ENCODE assay signal across 1 cellular context in the genomic region with DNA sequence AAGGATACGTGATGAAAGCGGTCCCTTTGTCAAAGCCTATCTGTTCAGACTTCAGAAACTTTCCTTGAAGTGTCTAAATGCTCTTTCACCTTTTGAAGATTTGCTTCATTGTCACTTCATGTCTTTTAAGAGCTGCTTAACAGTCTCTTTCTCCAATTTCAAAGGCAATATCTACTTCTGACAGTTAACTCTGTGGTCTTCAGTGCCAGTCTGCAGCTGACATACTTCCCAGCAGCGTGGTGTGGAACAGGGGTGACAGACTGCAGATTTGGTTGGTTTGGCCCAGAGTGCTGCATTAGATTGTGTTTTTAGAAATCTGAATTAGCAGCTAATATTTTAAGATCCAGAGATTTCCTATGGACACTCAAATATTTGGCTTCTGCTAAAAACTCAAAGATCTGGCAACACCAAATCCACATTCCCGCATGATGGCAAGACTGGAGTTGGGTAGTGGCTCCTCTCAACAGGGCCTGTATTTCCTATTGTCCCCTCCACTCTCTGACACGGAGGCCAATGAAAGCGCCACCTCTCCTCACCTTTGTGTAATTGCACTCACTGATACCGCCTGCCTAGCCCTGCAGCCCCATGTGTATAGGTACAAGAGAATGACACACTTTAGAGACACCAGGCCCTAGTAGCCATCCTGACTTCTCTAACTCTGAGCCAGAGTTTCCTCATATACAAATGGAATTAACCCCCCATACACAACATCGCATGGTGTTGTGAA.
A peak's percentile ranks its signal among the peaks of the same experiment; 100 is the strongest.
TF ChIP-seq lines count a peak whose summit lies in the region.

No MANE protein-coding gene starts in this region.

TF ChIP-seq in K562, 482 proteins besides CTCF, POLR2A, EP300 and RAD21:
- TF ChIP-seq, protein P1, sequence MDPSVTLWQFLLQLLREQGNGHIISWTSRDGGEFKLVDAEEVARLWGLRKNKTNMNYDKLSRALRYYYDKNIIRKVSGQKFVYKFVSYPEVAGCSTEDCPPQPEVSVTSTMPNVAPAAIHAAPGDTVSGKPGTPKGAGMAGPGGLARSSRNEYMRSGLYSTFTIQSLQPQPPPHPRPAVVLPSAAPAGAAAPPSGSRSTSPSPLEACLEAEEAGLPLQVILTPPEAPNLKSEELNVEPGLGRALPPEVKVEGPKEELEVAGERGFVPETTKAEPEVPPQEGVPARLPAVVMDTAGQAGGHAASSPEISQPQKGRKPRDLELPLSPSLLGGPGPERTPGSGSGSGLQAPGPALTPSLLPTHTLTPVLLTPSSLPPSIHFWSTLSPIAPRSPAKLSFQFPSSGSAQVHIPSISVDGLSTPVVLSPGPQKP (CRISPR knock-in tag; IDR thresholded peaks at IDR 0.05), result no peak
- peak; percentile 41; the same call in 1 of the 2 replicates for TF ChIP-seq CREM (IDR thresholded peaks at IDR 0.05; ENCODE audit: low read depth)
- TF ChIP-seq, protein P2, sequence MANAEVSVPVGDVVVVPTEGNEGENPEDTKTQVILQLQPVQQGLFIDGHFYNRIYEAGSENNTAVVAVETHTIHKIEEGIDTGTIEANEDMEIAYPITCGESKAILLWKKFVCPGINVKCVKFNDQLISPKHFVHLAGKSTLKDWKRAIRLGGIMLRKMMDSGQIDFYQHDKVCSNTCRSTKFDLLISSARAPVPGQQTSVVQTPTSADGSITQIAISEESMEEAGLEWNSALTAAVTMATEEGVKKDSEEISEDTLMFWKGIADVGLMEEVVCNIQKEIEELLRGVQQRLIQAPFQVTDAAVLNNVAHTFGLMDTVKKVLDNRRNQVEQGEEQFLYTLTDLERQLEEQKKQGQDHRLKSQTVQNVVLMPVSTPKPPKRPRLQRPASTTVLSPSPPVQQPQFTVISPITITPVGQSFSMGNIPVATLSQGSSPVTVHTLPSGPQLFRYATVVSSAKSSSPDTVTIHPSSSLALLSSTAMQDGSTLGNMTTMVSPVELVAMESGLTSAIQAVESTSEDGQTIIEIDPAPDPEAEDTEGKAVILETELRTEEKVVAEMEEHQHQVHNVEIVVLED (CRISPR knock-in tag; IDR thresholded peaks at IDR 0.05), result no peak
- TF ChIP-seq, protein P3, sequence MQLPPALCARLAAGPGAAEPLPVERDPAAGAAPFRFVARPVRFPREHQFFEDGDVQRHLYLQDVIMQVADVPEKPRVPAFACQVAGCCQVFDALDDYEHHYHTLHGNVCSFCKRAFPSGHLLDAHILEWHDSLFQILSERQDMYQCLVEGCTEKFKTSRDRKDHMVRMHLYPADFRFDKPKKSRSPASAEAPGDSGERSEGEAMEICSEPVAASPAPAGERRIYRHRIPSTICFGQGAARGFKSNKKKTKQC (CRISPR knock-in tag; IDR thresholded peaks at IDR 0.05), result no peak
- TF ChIP-seq KLF6 (CRISPR knock-in tag; IDR thresholded peaks at IDR 0.05; ENCODE audit: borderline replicate concordance), result no peak
- no peak for TF ChIP-seq MTA1 (IDR thresholded peaks at IDR 0.05; ENCODE audit: borderline replicate concordance)
- TF ChIP-seq, protein P4, sequence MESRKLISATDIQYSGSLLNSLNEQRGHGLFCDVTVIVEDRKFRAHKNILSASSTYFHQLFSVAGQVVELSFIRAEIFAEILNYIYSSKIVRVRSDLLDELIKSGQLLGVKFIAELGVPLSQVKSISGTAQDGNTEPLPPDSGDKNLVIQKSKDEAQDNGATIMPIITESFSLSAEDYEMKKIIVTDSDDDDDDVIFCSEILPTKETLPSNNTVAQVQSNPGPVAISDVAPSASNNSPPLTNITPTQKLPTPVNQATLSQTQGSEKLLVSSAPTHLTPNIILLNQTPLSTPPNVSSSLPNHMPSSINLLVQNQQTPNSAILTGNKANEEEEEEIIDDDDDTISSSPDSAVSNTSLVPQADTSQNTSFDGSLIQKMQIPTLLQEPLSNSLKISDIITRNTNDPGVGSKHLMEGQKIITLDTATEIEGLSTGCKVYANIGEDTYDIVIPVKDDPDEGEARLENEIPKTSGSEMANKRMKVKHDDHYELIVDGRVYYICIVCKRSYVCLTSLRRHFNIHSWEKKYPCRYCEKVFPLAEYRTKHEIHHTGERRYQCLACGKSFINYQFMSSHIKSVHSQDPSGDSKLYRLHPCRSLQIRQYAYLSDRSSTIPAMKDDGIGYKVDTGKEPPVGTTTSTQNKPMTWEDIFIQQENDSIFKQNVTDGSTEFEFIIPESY (CRISPR knock-in tag; IDR thresholded peaks at IDR 0.05), result peak; percentile 59; the same call in 1 of the 2 replicates
- 0 out of 2 replicates have a peak, but pooled peaks have one; percentile 9 for TF ChIP-seq SMC3 (conservative IDR thresholded peaks at IDR 0.05; ENCODE audit: insufficient read depth, low read depth, low read length)
- no peak for TF ChIP-seq FOXP1 (CRISPR knock-in tag; IDR thresholded peaks at IDR 0.05)
- no peak for TF ChIP-seq HDAC8 (tag; IDR thresholded peaks at IDR 0.05)
- TF ChIP-seq, protein P5, sequence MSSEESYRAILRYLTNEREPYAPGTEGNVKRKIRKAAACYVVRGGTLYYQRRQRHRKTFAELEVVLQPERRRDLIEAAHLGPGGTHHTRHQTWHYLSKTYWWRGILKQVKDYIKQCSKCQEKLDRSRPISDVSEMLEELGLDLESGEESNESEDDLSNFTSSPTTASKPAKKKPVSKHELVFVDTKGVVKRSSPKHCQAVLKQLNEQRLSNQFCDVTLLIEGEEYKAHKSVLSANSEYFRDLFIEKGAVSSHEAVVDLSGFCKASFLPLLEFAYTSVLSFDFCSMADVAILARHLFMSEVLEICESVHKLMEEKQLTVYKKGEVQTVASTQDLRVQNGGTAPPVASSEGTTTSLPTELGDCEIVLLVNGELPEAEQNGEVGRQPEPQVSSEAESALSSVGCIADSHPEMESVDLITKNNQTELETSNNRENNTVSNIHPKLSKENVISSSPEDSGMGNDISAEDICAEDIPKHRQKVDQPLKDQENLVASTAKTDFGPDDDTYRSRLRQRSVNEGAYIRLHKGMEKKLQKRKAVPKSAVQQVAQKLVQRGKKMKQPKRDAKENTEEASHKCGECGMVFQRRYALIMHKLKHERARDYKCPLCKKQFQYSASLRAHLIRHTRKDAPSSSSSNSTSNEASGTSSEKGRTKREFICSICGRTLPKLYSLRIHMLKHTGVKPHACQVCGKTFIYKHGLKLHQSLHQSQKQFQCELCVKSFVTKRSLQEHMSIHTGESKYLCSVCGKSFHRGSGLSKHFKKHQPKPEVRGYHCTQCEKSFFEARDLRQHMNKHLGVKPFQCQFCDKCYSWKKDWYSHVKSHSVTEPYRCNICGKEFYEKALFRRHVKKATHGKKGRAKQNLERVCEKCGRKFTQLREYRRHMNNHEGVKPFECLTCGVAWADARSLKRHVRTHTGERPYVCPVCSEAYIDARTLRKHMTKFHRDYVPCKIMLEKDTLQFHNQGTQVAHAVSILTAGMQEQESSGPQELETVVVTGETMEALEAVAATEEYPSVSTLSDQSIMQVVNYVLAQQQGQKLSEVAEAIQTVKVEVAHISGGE (CRISPR knock-in tag; IDR thresholded peaks at IDR 0.05), result no peak
- no peak for TF ChIP-seq TOE1 (IDR thresholded peaks at IDR 0.05; ENCODE audit: borderline replicate concordance)
- no peak for TF ChIP-seq TOE1 (CRISPR knock-in tag; IDR thresholded peaks at IDR 0.05; ENCODE audit: borderline replicate concordance, low read depth)
